ENCODE assay signal across 16 cellular contexts in the genomic region with DNA sequence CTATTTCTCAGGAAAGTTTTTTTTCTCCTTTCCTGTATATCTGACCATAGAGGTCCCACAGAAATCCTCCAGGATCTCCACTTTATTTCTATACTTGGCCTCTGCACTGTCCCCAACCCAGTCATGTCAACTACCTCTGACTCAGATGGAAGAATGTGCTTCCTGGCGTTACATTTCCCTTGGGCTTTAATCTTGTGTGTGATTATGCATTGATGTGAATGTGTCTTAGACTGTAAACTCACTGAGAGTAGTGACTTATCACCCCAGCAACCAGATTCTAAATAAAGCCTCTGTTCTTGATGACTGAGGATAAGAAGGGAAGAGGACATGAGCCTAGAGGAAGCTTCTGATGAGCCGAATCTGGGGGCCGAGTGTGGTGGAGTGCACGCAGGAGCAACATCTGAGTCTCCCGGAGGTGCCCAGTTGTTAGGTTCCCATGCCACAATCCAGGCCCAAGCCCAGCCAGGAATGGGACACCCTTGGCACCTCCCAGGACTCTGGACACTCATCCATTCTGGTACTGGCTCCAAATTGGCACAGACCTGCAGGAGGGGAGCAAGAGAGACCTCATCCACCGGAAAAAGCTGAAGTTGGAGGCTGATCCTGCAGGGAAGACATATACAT. TPM values are rescaled to one million over a fixed set of nuclear protein-coding genes. Genes with fewer than 3 reads are reported as not detected.
DNase-seq lines count a peak whose midpoint lies in the region; ATAC-seq, FAIRE-seq and TF ChIP-seq lines count a peak whose summit lies in the region.
"Had no signal": no experiment of that assay in that cellular context is flagged by ENCODE, and none has a peak within 500 bp of the region (broad histone marks: within the 10 kb centered on the region; RNA-seq: fewer than 3 reads in every experiment).

No MANE protein-coding gene starts in this region.

- H3K23ac ChIP-seq in mesendoderm (ENCODE audit: low read length), result no peak overlapping the region

- H2BK15ac ChIP-seq in mesendoderm (replicated peaks; ENCODE audit: low read depth), result no peak overlapping the region

- ATAC-seq in aorta (ENCODE audit: low FRiP score) (no peak), HG03196 (IDR thresholded peaks at IDR 0.05; ENCODE audit: unreplicated experiment) (no peak)
- ATAC-seq: stimulated activated naive CD8-positive, alpha-beta T cell treated with anti-CD3 and anti-CD28 coated beads, Interleukin-15, Interleukin-2, amounts not matched to agents 100 U/mL and 50 U/mL, for 24 hours had no signal

- no peak overlapping the region for H3K9ac ChIP-seq in mesendoderm (ENCODE audit: low read length)
- H3K9ac ChIP-seq: neural progenitor cell had no signal

- no peaks in the 10 kb centered on the region for H3K79me2 ChIP-seq in mesendoderm (ENCODE audit: control insufficient read depth, insufficient read depth, low read length)

- no peaks in the 10 kb centered on the region for H3K4me1 ChIP-seq in mesendoderm (ENCODE audit: control insufficient read depth, low read depth, low read length)
- no peaks in the 10 kb centered on the region for H3K4me1 ChIP-seq in aorta (ENCODE audit: control insufficient read depth in 1 of 2, insufficient read depth in 2 of 2, low read length in 2 of 2)
- H3K4me1 ChIP-seq: neural progenitor cell had no signal

- H3K27ac Mint-ChIP-seq in HFFc6, result peak overlapping the region; percentile 95
- H3K27ac Mint-ChIP-seq: activated naive CD4-positive, alpha-beta T cell treated with anti-CD3 and anti-CD28 coated beads, Interleukin-2, amount 50 U/mL, for 24 hours; neural progenitor cell had no signal

- H3K9me3 Mint-ChIP-seq in HFFc6, result no peaks in the 10 kb centered on the region
- H3K9me3 Mint-ChIP-seq: activated naive CD4-positive, alpha-beta T cell treated with anti-CD3 and anti-CD28 coated beads, Interleukin-2, amount 50 U/mL, for 24 hours had no signal

- H3K36me3 Mint-ChIP-seq in HFFc6 (ENCODE audit: low read depth), result peaks cover 5% of the 10 kb centered on the region; the same call in 1 of the 2 replicates
- H3K36me3 Mint-ChIP-seq: activated naive CD4-positive, alpha-beta T cell treated with anti-CD3 and anti-CD28 coated beads, Interleukin-2, amount 50 U/mL, for 24 hours had no signal

- FAIRE-seq in bronchial epithelial cell (lab: Jason Lieb, UNC), result no peak
- no peak for FAIRE-seq in GM12891 (lab: Jason Lieb, UNC)

- no peak overlapping the region for H2BK120ac ChIP-seq in mesendoderm (ENCODE audit: low read depth, low read length)

- WGBS in mesendoderm (ENCODE audit: extremely low coverage, insufficient coverage, low lambda C conversion rate), result no CpG with 5 or more reads among the region's 6 CpGs
- WGBS in aorta, 2 donors, result 80 to 81% methylated on average over 6 of the region's 6 CpGs

- no peaks in the 10 kb centered on the region for H3K27me3 ChIP-seq in bronchial epithelial cell (ENCODE audit: control insufficient read depth, insufficient read depth, low read length)
- H3K27me3 ChIP-seq in mesendoderm (ENCODE audit: insufficient read depth, low read length, poor library complexity), result no peaks in the 10 kb centered on the region
- H3K27me3 ChIP-seq in aorta (ENCODE audit: control insufficient read depth in 1 of 2, insufficient read depth in 2 of 2, low read length in 1 of 2), result no peaks in the 10 kb centered on the region
- H3K27me3 ChIP-seq: neural progenitor cell had no signal

- H3K36me3 ChIP-seq in bronchial epithelial cell (ENCODE audit: control insufficient read depth, insufficient read depth, low read length) (no peaks in the 10 kb centered on the region), mesendoderm (ENCODE audit: control insufficient read depth, insufficient read depth, low read length) (no peaks in the 10 kb centered on the region), aorta (ENCODE audit: control insufficient read depth in 1 of 2, insufficient read depth in 2 of 2, low read length in 1 of 2) (no peaks in the 10 kb centered on the region)
- H3K36me3 ChIP-seq: neural progenitor cell had no signal

- H3K4me2 ChIP-seq in mesendoderm (ENCODE audit: low read length), result no peak overlapping the region
- H3K4me2 ChIP-seq: neural progenitor cell had no signal

- H3K56ac ChIP-seq in mesendoderm (ENCODE audit: low read length), result no peak overlapping the region

- H2AK5ac ChIP-seq in mesendoderm (ENCODE audit: low read length), result no peak overlapping the region

- H3K27ac ChIP-seq in mesendoderm (ENCODE audit: low read depth, low read length) (no peak overlapping the region), aorta (ENCODE audit: low read depth in 1 of 2, low read length in 2 of 2) (no peak overlapping the region)
- H3K27ac ChIP-seq: neural progenitor cell, RWPE1 had no signal

- H3K4me3 ChIP-seq in bronchial epithelial cell (ENCODE audit: low read depth, low read length) (no peak overlapping the region), mesendoderm (ENCODE audit: low read length) (no peak overlapping the region), aorta (ENCODE audit: low read length in 2 of 2) (no peak overlapping the region)
- H3K4me3 ChIP-seq: lung, neural progenitor cell, skin epidermis had no signal

- no peak overlapping the region for H4K5ac ChIP-seq in mesendoderm (ENCODE audit: low read length)

- no peak for TF ChIP-seq POLR2A in GM12891 (IDR thresholded peaks at IDR 0.05; ENCODE audit: low read depth, low read length)

- intact Hi-C loops in aorta (cut with DNase I), result no loop called here

- no peak overlapping the region for H3K18ac ChIP-seq in mesendoderm (ENCODE audit: low read length)

- H2BK5ac ChIP-seq in mesendoderm (ENCODE audit: low read length), result no peak overlapping the region

- peaks cover 42% of the 10 kb centered on the region for H3K4me1 Mint-ChIP-seq in HFFc6 (ENCODE audit: low read depth)
- H3K4me1 Mint-ChIP-seq: activated naive CD4-positive, alpha-beta T cell treated with anti-CD3 and anti-CD28 coated beads, Interleukin-2, amount 50 U/mL, for 24 hours had no signal

- TF ChIP-seq CTCF in HFFc6 (IDR thresholded peaks at IDR 0.05), result no peak
- TF ChIP-seq CTCF in bronchial epithelial cell (IDR thresholded peaks at IDR 0.05; ENCODE audit: insufficient read depth, low read length, severe bottlenecking), result no peak

- H3K4me3 Mint-ChIP-seq in HFFc6, result peak overlapping the region; percentile 16; the same call in 1 of the 2 replicates
- H3K4me3 Mint-ChIP-seq: activated naive CD4-positive, alpha-beta T cell treated with anti-CD3 and anti-CD28 coated beads, Interleukin-2, amount 50 U/mL, for 24 hours; neural progenitor cell had no signal

- H3K79me1 ChIP-seq in mesendoderm (ENCODE audit: low read length), result no peaks in the 10 kb centered on the region

- peaks cover 2% of the 10 kb centered on the region for H3K9me3 ChIP-seq in aorta (ENCODE audit: control insufficient read depth, low read length)

- no peak overlapping the region for H4K8ac ChIP-seq in mesendoderm (ENCODE audit: low read depth, low read length)

- DNase-seq in AG08396 (ENCODE audit: low spot score) (peak; percentile 51), HFFc6 (peak; percentile 85), bronchial epithelial cell (ENCODE audit: low read depth) (peak; percentile 20), mesendoderm (peak; percentile 68), aorta (no peak), GM12891 (ENCODE audit: insufficient read length, low spot score) (no peak), AML-193 (lab: John Stamatoyannopoulos, UW) (no peak)
- DNase-seq: NCI-H2081 treated with DMSO at 0.1 percent for 48 hours; stimulated activated naive CD8-positive, alpha-beta T cell treated with anti-CD3 and anti-CD28 coated beads, Interleukin-15, Interleukin-2, amounts not matched to agents 100 U/mL and 50 U/mL, for 24 hours; T-helper 2 cell had no signal

- no peak overlapping the region for H3K4ac ChIP-seq in mesendoderm (ENCODE audit: low read depth, low read length)

- H3K27me3 Mint-ChIP-seq in HFFc6 (ENCODE audit: insufficient read depth), result no peaks in the 10 kb centered on the region; the same call in 1 of the 2 replicates
- H3K27me3 Mint-ChIP-seq: activated naive CD4-positive, alpha-beta T cell treated with anti-CD3 and anti-CD28 coated beads, Interleukin-2, amount 50 U/mL, for 24 hours had no signal

TF ChIP-seq in GM12891, 5 proteins besides CTCF, POLR2A, EP300 and RAD21:
- TF ChIP-seq TAF1 (IDR thresholded peaks at IDR 0.05; ENCODE audit: low read depth, low read length) (no peak), SPI1 (IDR thresholded peaks at IDR 0.05; ENCODE audit: low read depth, low read length) (no peak), POLR2AphosphoS5 (IDR thresholded peaks at IDR 0.05; ENCODE audit: low read depth, low read length) (no peak), POU2F2 (IDR thresholded peaks at IDR 0.05; ENCODE audit: low read depth, low read length) (no peak), PAX5 (IDR thresholded peaks at IDR 0.05; ENCODE audit: insufficient read depth, low read length, severe bottlenecking) (no peak)

RNA-seq across cellular contexts. Expression of a gene that starts 32.1 kb away (rescaled TPM):
- 100 to 1,000 TPM in 4 of 6 experiments, 10 to 100 TPM in 2; 88.6 to 126 (median 105) TPM for total RNA-seq in HFFc6 (2021; fragmentation: NEBNext Ultra II Directional; extraction: Animal tissue kit (Norgen Biotek cat#: 25700))
- 2.0 and 7.1 TPM in 2 replicates for total RNA-seq in bronchial epithelial cell
- 36.8 TPM for polyA plus RNA-seq in mesendoderm (2013, experiment 1 of 2)
- polyA plus RNA-seq in mesendoderm (2013, experiment 2 of 2), result 35.1 TPM
- 100 to 1,000 TPM in 1 of 2 donors, 10 to 100 TPM in 1; 99.3 to 204 TPM for total RNA-seq in aorta
- 10 to 100 TPM in 1 of 2 donors, 1 to 10 TPM in 1; 4.9 to 12.0 TPM for polyA plus RNA-seq in aorta
- polyA plus RNA-seq in GM12891 (2012; ENCODE audit: low read depth, missing spikeins), result 11.3 TPM

Comparison
In these comparisons a context has a peak if more than half of its experiments do, and no peak if none do; other contexts are left out.
1. DNase-seq: peak in AG08396 (single experiment), HFFc6 (single experiment), bronchial epithelial cell (single experiment) and mesendoderm (single experiment); none in aorta (0 of 2), GM12891 (single experiment) and AML-193 (0 of 2).
2. RNA of a gene that starts 32.1 kb away (total RNA-seq): 99.3 to 204 TPM in aorta and 88.6 to 126 TPM in HFFc6; 2.0 to 7.1 TPM in bronchial epithelial cell; every median in the first group is over 10 times any median in the second.